In genomic region chr3:185052631-185053030, GRCh38 we compare ENCODE assay signal across 19 cellular contexts.
"Had no signal": no experiment of that assay in that cellular context is flagged by ENCODE, and none has a peak within 500 bp of the region (broad histone marks: within the 10 kb centered on the region; RNA-seq: fewer than 3 reads in every experiment).

No MANE protein-coding gene starts in this region.

- DNase-seq: activated B cell treated with CpG ODN at 0.5 μM for 24 hours; activated CD4-positive, alpha-beta T cell treated with anti-CD3 and anti-CD28 coated beads for 1 hour; activated CD4-positive, alpha-beta T cell treated with anti-CD3 and anti-CD28 coated beads, Interleukin-2, amount 10 ng/mL, durations not matched to agents 24 days and 14 days; activated CD4-positive, alpha-beta T cell treated with anti-CD3 and anti-CD28 coated beads, Interleukin-2, amount 50 U/mL, for 48 hours; activated gamma-delta T cell treated with Interleukin-2 at 50 U/mL for 16 hours; activated naive CD4-positive, alpha-beta T cell treated with anti-CD3 and anti-CD28 coated beads, Interleukin-2, amount 10 ng/mL, durations not matched to agents 7 days and 5 days; activated naive CD8-positive, alpha-beta T cell treated with anti-CD3 and anti-CD28 coated beads for 36 hours; activated T-cell treated with anti-CD3 and anti-CD28 coated beads, Interleukin-2, amount 50 U/mL, for 72 hours; brain microvascular endothelial cell; NCI-H1105 treated with DMSO at 0.1 percent for 48 hours; NCI-H1436 treated with DMSO at 0.1 percent for 48 hours; NCI-H187; NCI-H510A treated with DMSO at 0.1 percent for 48 hours; NCI-H69; SHP77; T-helper 17 cell; T-helper 9 cell had no signal

- H3K9me3 ChIP-seq: SJSA1 had no signal

- ATAC-seq: activated T-cell treated with anti-CD3 and anti-CD28 coated beads, Interleukin-2, amount 50 U/mL, for 72 hours; T-helper 17 cell had no signal

- H3K27me3 ChIP-seq: brain microvascular endothelial cell, cardiac muscle cell, SJSA1 had no signal

- H3K4me3 ChIP-seq: cardiac muscle cell, SJSA1 had no signal

- H3K4me1 ChIP-seq: SJSA1 had no signal

- H3K27ac ChIP-seq: brain microvascular endothelial cell, cardiac muscle cell, SJSA1 had no signal
